In the genomic region with DNA sequence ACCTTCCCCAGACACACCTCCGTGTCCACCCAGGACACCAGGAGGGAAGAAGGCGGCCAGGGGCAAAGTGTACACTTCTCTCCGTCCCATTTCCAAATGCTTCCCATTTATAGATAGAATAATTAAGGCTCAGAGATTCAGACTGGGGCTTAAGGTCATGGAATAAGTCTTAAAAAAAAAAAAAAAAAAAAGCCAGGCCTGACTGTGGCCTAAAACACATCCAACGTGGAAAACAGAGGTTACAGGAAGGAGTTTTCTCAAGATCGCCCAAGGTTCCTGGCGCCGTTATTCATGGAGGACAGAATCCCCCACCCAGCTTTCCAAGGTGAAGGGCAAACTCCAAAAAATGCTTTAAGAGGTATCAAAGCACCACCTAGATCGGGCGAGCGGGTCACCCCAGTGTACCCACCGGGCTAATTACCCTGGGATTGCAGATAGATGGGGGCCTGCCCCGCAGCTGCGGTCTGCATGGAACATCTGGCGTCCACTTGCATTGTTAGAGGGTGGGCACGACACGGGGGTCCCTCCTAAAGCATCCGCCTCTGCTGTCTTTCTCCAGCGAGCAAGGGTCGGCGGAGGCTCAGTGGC, we compare ENCODE assay signal across 8 cellular contexts. TPM values are rescaled to one million over a fixed set of nuclear protein-coding genes. Genes with fewer than 3 reads are reported as not detected.
A peak's percentile ranks its signal among the peaks of the same experiment; 100 is the strongest.
DNase-seq lines count a peak whose midpoint lies in the region; ATAC-seq and TF ChIP-seq lines count a peak whose summit lies in the region.

No MANE protein-coding gene starts in this region.

- peak overlapping the region; percentile 99 for H3K27ac ChIP-seq in SJSA1
- peak overlapping the region; percentile 99 to 100 (median 100) for H3K27ac ChIP-seq in esophagus muscularis mucosa (replicated peaks in 1 of 4)
- H3K27ac ChIP-seq in psoas muscle = peak overlapping the region; percentile 100

- H3K4me1 ChIP-seq in SJSA1 (replicated peaks) = peaks cover 72% of the 10 kb centered on the region
- peaks cover 53 to 86% (median 79%) of the 10 kb centered on the region in 4 donors for H3K4me1 ChIP-seq in esophagus muscularis mucosa
- peaks cover 38% of the 10 kb centered on the region for H3K4me1 ChIP-seq in psoas muscle

- H3K4me3 ChIP-seq in GM08714 (ENCODE audit: low read length) (peak overlapping the region; percentile 75), SJSA1 (peak overlapping the region; percentile 92), esophagus muscularis mucosa (peak overlapping the region; percentile 85 to 100 (median 100)), psoas muscle (peak overlapping the region; percentile 99)

- 20% methylated on average over 14 of the region's 20 CpGs for WGBS in esophagus muscularis mucosa
- 5 to 7% (median 6%) methylated on average over 20 of the region's 20 CpGs for WGBS in psoas muscle, 3 donors

- H3K36me3 ChIP-seq in SJSA1 = peaks cover 65% of the 10 kb centered on the region
- H3K36me3 ChIP-seq in esophagus muscularis mucosa = peaks cover 3 to 40% (median 14%) of the 10 kb centered on the region in 4 donors
- H3K36me3 ChIP-seq in psoas muscle (ENCODE audit: insufficient read depth in 1 of 2, low read depth in 1 of 2) = peaks cover 0 to 27% of the 10 kb centered on the region in 2 donors

- intact Hi-C loops in esophagus muscularis mucosa (cut with DNase I) (loop anchor here (10.0 kb wide), 1 partner anchor 686 kb away; a partner anchor contains a TSS), psoas muscle (cut with DNase I) (loop anchor here in 1 of 2 donors (5.0 kb wide), 1 partner anchor 689 kb away; a partner anchor contains a TSS)

- DNase-seq in SJSA1 (ENCODE audit: low read depth in 1 of 2, low spot score in 2 of 2) (no peak), esophagus muscularis mucosa (ENCODE audit: extremely low spot score) (no peak), psoas muscle (no peak), NCI-H1417 (lab: John Stamatoyannopoulos, UW) (no peak), pons (ENCODE audit: low spot score) (no peak), anterior cingulate cortex (lab: John Stamatoyannopoulos, UW) (no peak)

- TF ChIP-seq EP300 in esophagus muscularis mucosa (IDR thresholded peaks at IDR 0.05) = no peak

- H3K9me3 ChIP-seq in SJSA1 (replicated peaks) (no peaks in the 10 kb centered on the region; the same call in 1 of the 2 replicates), esophagus muscularis mucosa (no peaks in the 10 kb centered on the region), psoas muscle (no peaks in the 10 kb centered on the region)

- TF ChIP-seq POLR2A in esophagus muscularis mucosa (IDR thresholded peaks at IDR 0.05; ENCODE audit: low read depth) = no peak

- H3K27me3 ChIP-seq in SJSA1 (replicated peaks) = no peaks in the 10 kb centered on the region
- H3K27me3 ChIP-seq in esophagus muscularis mucosa = no peaks in the 10 kb centered on the region
- no peaks in the 10 kb centered on the region for H3K27me3 ChIP-seq in psoas muscle (ENCODE audit: insufficient read depth in 3 of 3, low read length in 2 of 3)

- TF ChIP-seq CTCF in esophagus muscularis mucosa (IDR thresholded peaks at IDR 0.05) (no peak), psoas muscle (IDR thresholded peaks at IDR 0.05) (no peak)

- ATAC-seq in psoas muscle (no peak), HG02798 (IDR thresholded peaks at IDR 0.05; ENCODE audit: poor library complexity, unreplicated experiment) (no peak)

RNA-seq across cellular contexts. Expression of a gene that starts 36.1 kb away (rescaled TPM):
- total RNA-seq in SJSA1 (2014; rRNA removed; shearing (Covaris generic)) = 0.50 TPM in 1 of 2 replicates, not detected in the other
- total RNA-seq in esophagus muscularis mucosa = not detected
- total RNA-seq in psoas muscle = not detected
- polyA plus RNA-seq in psoas muscle = not detected

RNA-seq across cellular contexts. Expression of a gene that starts 45.6 kb away (rescaled TPM):
- 1.9 and 2.9 TPM in 2 replicates for total RNA-seq in SJSA1 (2014; rRNA removed; shearing (Covaris generic))
- total RNA-seq in esophagus muscularis mucosa (10 to 100 TPM in 1 of 4 donors, 1 to 10 TPM in 3; 5.3 to 11.6 (median 7.8) TPM), psoas muscle (1 to 10 TPM; 3.3 to 7.8 (median 4.4) TPM)
- 1 to 10 TPM in 2 of 3 donors, under 1 TPM in 1; 0.77 to 3.9 (median 1.6) TPM for polyA plus RNA-seq in psoas muscle
